In genomic region chr7:36716802-36717201, GRCh38 we compare ENCODE assay signal across 11 cellular contexts. TPM values are rescaled to one million over a fixed set of nuclear protein-coding genes. Genes with fewer than 3 reads are reported as not detected.
DNase-seq lines count a peak whose midpoint lies in the region; ATAC-seq and TF ChIP-seq lines count a peak whose summit lies in the region.
"Not testable (repeated sequence)": the region's sequence is repeated elsewhere in the genome, so short reads cannot be mapped to it uniquely, and the experiment has no call there.
"Had no signal": no experiment of that assay in that cellular context is flagged by ENCODE, and none has a peak within 500 bp of the region (broad histone marks: within the 10 kb centered on the region; RNA-seq: fewer than 3 reads in every experiment).

No MANE protein-coding gene starts in this region.

- not testable (repeated sequence) for H3K9me3 ChIP-seq in HEK293 (ENCODE audit: control insufficient read depth, insufficient read depth, low read depth, low read length); left ventricle myocardium inferior (replicated peaks); lower lobe of right lung; spleen

- CTCF ChIA-PET in HEK293 (lab: Yijun Ruan, JAX), result interaction anchor here (0.6 to 1.4 kb wide), 2 partner anchors 78 to 465 kb away, joined by 3 to 4 read pairs; no protein-coding TSS in a partner anchor

- not testable (repeated sequence) for H3K27me3 ChIP-seq in left ventricle myocardium inferior (ENCODE audit: low read depth); lower lobe of right lung (ENCODE audit: low read depth); spleen (replicated peaks in 1 of 7)

- not testable (repeated sequence) for ATAC-seq in lower lobe of right lung; natural killer cell treated with Interleukin-12 subunit alpha and Interleukin-12 subunit beta and Interleukin-15 and Interleukin-18, amount 100 ng/mL, for 72 hours

- DNase-seq in CD14-positive monocyte (ENCODE audit: low spot score); left ventricle myocardium inferior; lower lobe of right lung; natural killer cell treated with Interleukin-12 subunit alpha and Interleukin-12 subunit beta and Interleukin-15 and Interleukin-18, amount 100 ng/mL, for 72 hours (ENCODE audit: low spot score); spleen: not testable (repeated sequence)

- H3K36me3 Mint-ChIP-seq in CD14-positive monocyte, result peaks cover 36 to 58% of the 10 kb centered on the region in 2 donors
- H3K36me3 Mint-ChIP-seq in natural killer cell treated with Interleukin-12 subunit alpha and Interleukin-12 subunit beta and Interleukin-15 and Interleukin-18, amount 100 ng/mL, for 72 hours, result peaks cover 61% of the 10 kb centered on the region

- not testable (repeated sequence) for TF ChIP-seq POLR2A in spleen (IDR thresholded peaks at IDR 0.05)

- not testable (repeated sequence) for H3K4me3 ChIP-seq in HEK293 (ENCODE audit: low read depth, low read length); left ventricle myocardium inferior; lower lobe of right lung
- H3K4me3 ChIP-seq in spleen, result peak overlapping the region in 1 of 8 donors; percentile 35

- POLR2A ChIA-PET in HEK293 (lab: Yijun Ruan, JAX), result not testable (repeated sequence)

- TF ChIP-seq CTCF in CD14-positive monocyte (IDR thresholded peaks at IDR 0.05); HEK293 (tag by site-specific recombination; IDR thresholded peaks at IDR 0.05); left ventricle myocardium inferior (IDR thresholded peaks at IDR 0.05; ENCODE audit: borderline replicate concordance); lower lobe of right lung (IDR thresholded peaks at IDR 0.05); spleen (IDR thresholded peaks at IDR 0.05 in 8 of 11, conservative IDR thresholded peaks at IDR 0.05 in 3 of 11): not testable (repeated sequence)

- not testable (repeated sequence) for H3K36me3 ChIP-seq in HEK293 (ENCODE audit: control insufficient read depth in 2 of 2, insufficient read depth in 1 of 2, low read length in 2 of 2); left ventricle myocardium inferior; lower lobe of right lung; spleen

- peak overlapping the region; percentile 64 to 83 for H3K4me3 Mint-ChIP-seq in CD14-positive monocyte
- H3K4me3 Mint-ChIP-seq in natural killer cell treated with Interleukin-12 subunit alpha and Interleukin-12 subunit beta and Interleukin-15 and Interleukin-18, amount 100 ng/mL, for 72 hours, result not testable (repeated sequence)

- not testable (repeated sequence) for H3K27me3 Mint-ChIP-seq in CD14-positive monocyte (ENCODE audit: low read depth in 3 of 3); natural killer cell treated with Interleukin-12 subunit alpha and Interleukin-12 subunit beta and Interleukin-15 and Interleukin-18, amount 100 ng/mL, for 72 hours

- not testable (repeated sequence) for H3K9me3 Mint-ChIP-seq in CD14-positive monocyte; natural killer cell treated with Interleukin-12 subunit alpha and Interleukin-12 subunit beta and Interleukin-15 and Interleukin-18, amount 100 ng/mL, for 72 hours

- not testable (repeated sequence) for H3K4me1 ChIP-seq in HEK293 (ENCODE audit: control insufficient read depth, insufficient read depth, low read length); left ventricle myocardium inferior; lower lobe of right lung
- peaks cover 0 to 60% (median 0%) of the 10 kb centered on the region in 6 donors for H3K4me1 ChIP-seq in spleen

- not testable (repeated sequence) for H3K27ac ChIP-seq in HEK293 (ENCODE audit: extremely low read depth, low read depth, low read length)
- H3K27ac ChIP-seq in left ventricle myocardium inferior (replicated peaks) (peak overlapping the region; percentile 8), lower lobe of right lung (peak overlapping the region; percentile 28), spleen (peak overlapping the region in 5 of 8 donors; percentile 53 to 91 (median 85))

- peaks cover 83% of the 10 kb centered on the region for H3K4me1 Mint-ChIP-seq in CD14-positive monocyte
- H3K4me1 Mint-ChIP-seq in natural killer cell treated with Interleukin-12 subunit alpha and Interleukin-12 subunit beta and Interleukin-15 and Interleukin-18, amount 100 ng/mL, for 72 hours (ENCODE audit: low read depth in 2 of 2), result peaks cover 68% of the 10 kb centered on the region in 2 donors

- 79 to 88% (median 81%) methylated on average over 8 of the region's 8 CpGs for WGBS in spleen, 5 donors

- intact Hi-C loops in CD14-positive monocyte (cut with micrococcal nuclease); left ventricle myocardium inferior (cut with micrococcal nuclease); lower lobe of right lung (cut with DNase I); spleen (cut with DNase I; ENCODE audit: low total_unique reads): not testable (repeated sequence)

- H3K27ac Mint-ChIP-seq in CD14-positive monocyte, result peak overlapping the region; percentile 85 to 97 (median 93)
- peak overlapping the region; percentile 93 to 97 for H3K27ac Mint-ChIP-seq in natural killer cell treated with Interleukin-12 subunit alpha and Interleukin-12 subunit beta and Interleukin-15 and Interleukin-18, amount 100 ng/mL, for 72 hours

TF ChIP-seq in HEK293, 187 proteins besides CTCF, POLR2A, EP300 and RAD21 (continues in another document):
- TF ChIP-seq ZNF555 (tag by site-specific recombination; conservative IDR thresholded peaks at IDR 0.05) (peak; percentile 63), ZNF518A (tag by site-specific recombination; conservative IDR thresholded peaks at IDR 0.05; ENCODE audit: low read depth) (peak; percentile 84), ZXDB (tag by site-specific recombination; IDR thresholded peaks at IDR 0.05) (peak; percentile 34; the same call in 1 of the 2 replicates), ZNF394 (tag by site-specific recombination; IDR thresholded peaks at IDR 0.05; ENCODE audit: borderline replicate concordance) (peak; percentile 70; the same call in 1 of the 2 replicates), ZNF623 (tag by site-specific recombination; IDR thresholded peaks at IDR 0.05) (peak; percentile 47; the same call in 1 of the 2 replicates)

RNA-seq across cellular contexts. Expression of gene AOAH, which starts 7.5 kb away (rescaled TPM):
- 100 to 1,000 TPM; 349 to 467 TPM for polyA plus RNA-seq in CD14-positive monocyte
- 1.9 TPM for total RNA-seq in left ventricle myocardium inferior
- 29.2 TPM for total RNA-seq in lower lobe of right lung
- total RNA-seq in natural killer cell treated with Interleukin-12 subunit alpha and Interleukin-12 subunit beta and Interleukin-15 and Interleukin-18, amount 100 ng/mL, for 72 hours, result 100 to 1,000 TPM; 108 to 136 TPM
- total RNA-seq in spleen, result 100 to 1,000 TPM; 141 to 316 (median 211) TPM
- polyA plus RNA-seq in spleen, result 10 to 100 TPM; 30.3 to 65.8 (median 49.6) TPM
- total RNA-seq: A673, Calu3, GM23338, HFFc6 had no signal
- polyA plus RNA-seq: BJ, GM23338 had no signal

Comparison
In these comparisons a context has a peak if more than half of its experiments do, and no peak if none do; other contexts are left out.
1. RNA of gene AOAH, which starts 7.5 kb away (total RNA-seq): 141 to 316 TPM in spleen, 108 to 136 TPM in natural killer cell treated with Interleukin-12 subunit alpha and Interleukin-12 subunit beta and Interleukin-15 and Interleukin-18, amount 100 ng/mL, for 72 hours and 29.2 TPM in lower lobe of right lung (single experiment); 1.9 TPM in left ventricle myocardium inferior (single experiment); every median in the first group is over 10 times any median in the second.